Comparison of ENCODE assay signal across 27 cellular contexts in the genomic region with DNA sequence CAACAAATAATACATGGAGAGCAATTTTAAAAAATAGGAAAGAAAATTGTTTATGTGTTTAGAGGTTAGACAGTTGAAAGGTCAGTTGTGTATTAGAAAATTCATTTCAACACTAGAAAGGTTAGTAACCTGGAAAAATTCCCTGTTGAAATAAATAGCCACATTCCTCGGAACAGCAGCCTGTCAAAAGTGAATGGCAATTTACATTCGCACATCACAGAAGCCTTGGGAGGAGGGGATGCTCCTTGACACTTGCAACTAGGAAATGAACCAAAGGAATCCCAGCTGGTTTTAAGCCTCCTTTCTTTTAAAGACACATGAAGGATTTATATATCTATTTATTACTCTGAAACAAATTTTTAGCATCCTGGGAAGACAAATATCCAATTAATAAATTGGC.
"Had no signal": no experiment of that assay in that cellular context is flagged by ENCODE, and none has a peak within 500 bp of the region (broad histone marks: within the 10 kb centered on the region; RNA-seq: fewer than 3 reads in every experiment).

No MANE protein-coding gene starts in this region.

- H3K27ac ChIP-seq: brain microvascular endothelial cell, PC-9, RWPE1, WERI-Rb-1 had no signal

- H2AFZ ChIP-seq: PC-9 had no signal

- H3K27me3 ChIP-seq: brain microvascular endothelial cell had no signal

- H3K4me3 ChIP-seq: PC-9 had no signal

- DNase-seq: activated CD4-positive, alpha-beta T cell treated with anti-CD3 and anti-CD28 coated beads, Interleukin-2, amount 10 ng/mL, durations not matched to agents 24 days and 14 days; activated CD4-positive, alpha-beta T cell treated with anti-CD3 and anti-CD28 coated beads, Interleukin-2, amount 50 U/mL, for 4 hours; activated CD8-positive, alpha-beta T cell treated with anti-CD3 and anti-CD28 coated beads for 36 hours; activated effector memory CD4-positive, alpha-beta T cell treated with anti-CD3 and anti-CD28 coated beads, Interleukin-2, amount 50 U/mL, for 16 hours; activated naive CD4-positive, alpha-beta T cell; activated naive CD4-positive, alpha-beta T cell treated with anti-CD3 and anti-CD28 coated beads, Interleukin-2, amount 50 U/mL, for 16 hours; activated naive CD8-positive, alpha-beta T cell treated with anti-CD3 and anti-CD28 coated beads for 36 hours; activated T-cell treated with anti-CD3 and anti-CD28 coated beads, Interleukin-2, amount 50 U/mL, for 1 hour; activated T-cell treated with anti-CD3 and anti-CD28 coated beads, Interleukin-2, amount 50 U/mL, for 72 hours; amniotic stem cell; aorta; brain microvascular endothelial cell; NCI-H1092 treated with DMSO at 0.1 percent for 48 hours; NCI-H1417; NCI-H146; NCI-H187; NCI-H2029 treated with DMSO at 0.1 percent for 48 hours; NCI-H2107; NCI-H2171; NCI-H510A; NCI-H526; NCI-H748 treated with DMSO at 0.1 percent for 48 hours; NK-92 treated with Interleukin-12 subunit alpha and Interleukin-12 subunit beta, amount 100 ng/mL, for 24 hours; PC-9; T1000; WERI-Rb-1 had no signal

- H3K36me3 ChIP-seq: brain microvascular endothelial cell, WERI-Rb-1 had no signal

- H3K4me2 ChIP-seq: PC-9 had no signal
